Comparison of ENCODE assay signal across 26 cellular contexts in genomic region chr6:128919831-128920230, GRCh38.
"Had no signal": no experiment of that assay in that cellular context is flagged by ENCODE, and none has a peak within 500 bp of the region (broad histone marks: within the 10 kb centered on the region; RNA-seq: fewer than 3 reads in every experiment).

No MANE protein-coding gene starts in this region.

- H3K4me1 ChIP-seq: esophagus squamous epithelium, foreskin keratinocyte had no signal

- H3K4me3 ChIP-seq: esophagus squamous epithelium, heart left ventricle, right atrium auricular region, thoracic aorta had no signal

- H3K27me3 ChIP-seq: esophagus squamous epithelium, heart left ventricle, right atrium auricular region had no signal

- ATAC-seq: activated CD4-positive, CD25-positive, alpha-beta regulatory T cell treated with anti-CD3 and anti-CD28 coated beads, Interleukin-2, amount 50 U/mL, for 24 hours; foreskin keratinocyte; left colon; naive thymus-derived CD4-positive, alpha-beta T cell; stimulated activated naive CD8-positive, alpha-beta T cell treated with anti-CD3 and anti-CD28 coated beads, Interleukin-15, Interleukin-2, amounts not matched to agents 100 U/mL and 50 U/mL, for 24 hours had no signal

- H3K9me3 ChIP-seq: esophagus squamous epithelium, heart left ventricle, right atrium auricular region, thoracic aorta had no signal

- H3K36me3 ChIP-seq: esophagus squamous epithelium, thoracic aorta had no signal

- H3K27ac ChIP-seq: epithelial cell of prostate, esophagus squamous epithelium, foreskin keratinocyte, heart left ventricle, right atrium auricular region, thoracic aorta, VCaP had no signal

- DNase-seq: activated CD4-positive, alpha-beta T cell treated with anti-CD3 and anti-CD28 coated beads for 48 hours; activated CD4-positive, alpha-beta T cell treated with anti-CD3 and anti-CD28 coated beads, Interleukin-2, amount 50 U/mL, for 48 hours; activated CD8-positive, alpha-beta memory T cell treated with anti-CD3 and anti-CD28 coated beads for 24 hours; activated effector memory CD4-positive, alpha-beta T cell treated with Interleukin-2 at 50 U/mL for 16 hours; activated naive CD4-positive, alpha-beta T cell treated with Interleukin-2 at 50 U/mL for 16 hours; anterior cingulate cortex; effector CD8-positive, alpha-beta T cell; esophagus squamous epithelium; foreskin keratinocyte; heart left ventricle; hypothalamus; immature natural killer cell; kidney; left colon; midbrain; naive thymus-derived CD4-positive, alpha-beta T cell; nucleus accumbens; stimulated activated CD4-positive, alpha-beta T cell treated with anti-CD3 and anti-CD28 coated beads, Interleukin-4, amount 100 ng/mL, for 1 hour; stimulated activated naive CD8-positive, alpha-beta T cell treated with anti-CD3 and anti-CD28 coated beads, Interleukin-15, Interleukin-2, amounts not matched to agents 100 U/mL and 50 U/mL, for 24 hours; T-helper 9 cell; trophoblast cell had no signal
